Comparison of ENCODE assay signal across 10 cellular contexts in the genomic region with DNA sequence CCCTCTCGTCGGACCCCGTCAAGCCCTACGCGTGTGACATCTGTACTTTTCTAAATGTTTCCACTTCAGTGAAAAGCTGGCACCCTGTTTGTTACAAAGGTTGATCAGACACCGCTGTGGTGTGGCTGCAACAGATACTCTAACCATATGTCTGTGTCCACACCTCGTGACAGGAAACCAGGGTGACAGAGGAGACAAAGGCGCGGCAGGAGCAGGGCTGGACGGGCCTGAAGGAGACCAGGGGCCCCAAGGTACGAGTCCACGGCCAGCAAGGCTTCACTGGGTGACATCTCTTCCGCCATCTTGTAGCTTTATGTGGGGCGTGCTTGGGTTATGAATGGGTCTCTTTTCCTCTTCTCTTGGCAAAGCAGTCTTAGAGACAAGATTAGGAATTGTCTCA. TPM values are rescaled to one million over a fixed set of nuclear protein-coding genes. Genes with fewer than 3 reads are reported as not detected.
DNase-seq lines count a peak whose midpoint lies in the region; ATAC-seq lines count a peak whose summit lies in the region.
"Had no signal": no experiment of that assay in that cellular context is flagged by ENCODE, and none has a peak within 500 bp of the region (broad histone marks: within the 10 kb centered on the region; RNA-seq: fewer than 3 reads in every experiment).

No MANE protein-coding gene starts in this region.

- H4K8ac ChIP-seq in trophoblast cell (ENCODE audit: low read depth, low read length) = no peak overlapping the region

- H3K79me2 ChIP-seq in trophoblast cell (ENCODE audit: control insufficient read depth, insufficient read depth, low read length, poor library complexity) = no peaks in the 10 kb centered on the region

- no peak overlapping the region for H3K18ac ChIP-seq in trophoblast cell (ENCODE audit: low read length)

- no peak overlapping the region for H2BK120ac ChIP-seq in trophoblast cell (ENCODE audit: insufficient read depth, low read length, poor library complexity)

- WGBS in trophoblast cell (ENCODE audit: extremely low coverage, insufficient coverage, insufficient read length) = no CpG with 5 or more reads among the region's 14 CpGs

- H3K27me3 ChIP-seq in trophoblast cell (ENCODE audit: insufficient read depth, low read length) = no peaks in the 10 kb centered on the region

- H4K91ac ChIP-seq in trophoblast cell (ENCODE audit: low read depth, low read length) = no peak overlapping the region

- DNase-seq in DMS 273 (lab: John Stamatoyannopoulos, UW; ENCODE audit: unreplicated experiment) (peak; percentile 55), DMS 273 treated with DMSO at 0.1 percent for 48 hours (lab: John Stamatoyannopoulos, UW) (no peak), NOMO-1 treated with DMSO at 0.1 percent for 48 hours (lab: John Stamatoyannopoulos, UW; ENCODE audit: unreplicated experiment) (peak; percentile 24), trophoblast cell (no peak), HPDE6-E6E7 (ENCODE audit: extremely low spot score) (no peak), SHP77 (lab: John Stamatoyannopoulos, UW) (no peak)
- no peak for DNase-seq in stimulated activated CD4-positive, alpha-beta T cell treated with anti-CD3 and anti-CD28 coated beads, Interleukin-2, amount 100 ng/mL, for 24 hours
- DNase-seq: activated CD8-positive, alpha-beta memory T cell treated with anti-CD3 and anti-CD28 coated beads, Interleukin-2, amount 50 U/mL, for 4 hours had no signal

- H3K4me1 ChIP-seq in trophoblast cell (ENCODE audit: control insufficient read depth in 1 of 2, insufficient read depth in 2 of 2, low read length in 2 of 2) = peaks cover 3% of the 10 kb centered on the region in 2 experiments

- H3K9me3 ChIP-seq in trophoblast cell (ENCODE audit: insufficient read depth, low read depth, low read length) = no peaks in the 10 kb centered on the region

- H3K9ac ChIP-seq in trophoblast cell (ENCODE audit: low read length) = peak overlapping the region; percentile 55

- H3K36me3 ChIP-seq in trophoblast cell (ENCODE audit: control insufficient read depth in 1 of 2, insufficient read depth in 2 of 2, low read length in 2 of 2) = peaks cover 40 to 41% of the 10 kb centered on the region in 2 experiments

- no peak overlapping the region for H3K14ac ChIP-seq in trophoblast cell (ENCODE audit: low read length)

- H3K23ac ChIP-seq in trophoblast cell (ENCODE audit: low read length) = no peak overlapping the region

- no peak overlapping the region for H2BK12ac ChIP-seq in trophoblast cell (ENCODE audit: low read length)

- H3K4me3 ChIP-seq in trophoblast cell (ENCODE audit: low read depth, low read length) = no peak overlapping the region

- ATAC-seq in HG02759 (IDR thresholded peaks at IDR 0.05; ENCODE audit: unreplicated experiment) = peak; percentile 60

- H3K27ac ChIP-seq in trophoblast cell (ENCODE audit: low read depth, low read length) = no peak overlapping the region
- H3K27ac ChIP-seq: 22Rv1 had no signal

- no peak overlapping the region for H2BK5ac ChIP-seq in trophoblast cell (ENCODE audit: low read depth, low read length, poor library complexity)

- H2AK5ac ChIP-seq in trophoblast cell (ENCODE audit: low read length) = no peak overlapping the region

- no peaks in the 10 kb centered on the region for H3K79me1 ChIP-seq in trophoblast cell (ENCODE audit: low read length)

- no peak overlapping the region for H2AFZ ChIP-seq in trophoblast cell (ENCODE audit: insufficient read depth, low read length, poor library complexity)

- no peak overlapping the region for H3K4ac ChIP-seq in trophoblast cell (ENCODE audit: low read depth, low read length)

- H3K4me2 ChIP-seq in trophoblast cell (ENCODE audit: low read length) = no peak overlapping the region

- no peak overlapping the region for H4K12ac ChIP-seq in trophoblast cell (ENCODE audit: low read depth, low read length)

RNA-seq across cellular contexts. Expression of gene COL9A3, which starts 21.7 kb away (rescaled TPM):
- polyA plus RNA-seq in trophoblast cell (2013) = 243 and 264 TPM in 2 replicates

RNA-seq across cellular contexts. Expression of gene TCFL5, which starts 23.1 kb away (rescaled TPM):
- 4.6 and 5.0 TPM in 2 replicates for polyA plus RNA-seq in trophoblast cell (2013)

RNA-seq across cellular contexts. Expression of gene OGFR, which starts 33.9 kb away (rescaled TPM):
- polyA plus RNA-seq in trophoblast cell (2013) = 31.8 and 32.7 TPM in 2 replicates

RNA-seq across cellular contexts. Expression of gene MRGBP, which starts 42.2 kb away (rescaled TPM):
- polyA plus RNA-seq in trophoblast cell (2013) = 13.3 and 13.7 TPM in 2 replicates

Comparison
In these comparisons a context has a peak if more than half of its experiments do, and no peak if none do; other contexts are left out.
1. DNase-seq: peak in DMS 273 (single experiment) and NOMO-1 treated with DMSO at 0.1 percent for 48 hours (single experiment); none in DMS 273 treated with DMSO at 0.1 percent for 48 hours (single experiment), trophoblast cell (0 of 2), HPDE6-E6E7 (single experiment), SHP77 (0 of 2) and stimulated activated CD4-positive, alpha-beta T cell treated with anti-CD3 and anti-CD28 coated beads, Interleukin-2, amount 100 ng/mL, for 24 hours (0 of 2).